Comparison of ENCODE assay signal across 8 cellular contexts in the genomic region with DNA sequence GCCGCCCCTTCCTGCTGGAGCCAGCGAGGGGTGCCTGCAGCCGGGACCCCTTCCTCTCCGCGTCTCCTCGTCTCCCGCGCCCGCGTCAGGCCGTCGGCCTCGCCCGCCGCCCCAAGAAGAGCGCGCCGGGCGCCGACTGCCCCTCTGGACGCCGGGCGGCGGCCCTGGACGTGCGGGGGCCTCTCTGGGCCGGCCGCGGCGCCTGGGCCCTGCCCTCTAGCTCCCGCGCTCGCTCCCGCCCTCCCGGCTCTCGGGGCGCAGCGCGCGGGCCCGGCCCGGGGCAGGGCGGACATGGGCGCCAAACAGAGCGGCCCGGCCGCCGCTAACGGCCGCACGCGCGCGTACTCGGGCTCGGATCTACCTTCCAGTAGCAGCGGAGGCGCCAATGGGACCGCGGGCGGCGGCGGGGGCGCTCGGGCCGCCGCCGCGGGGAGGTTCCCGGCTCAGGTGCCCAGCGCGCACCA. TPM values are rescaled to one million over a fixed set of nuclear protein-coding genes. Genes with fewer than 3 reads are reported as not detected.
DNase-seq lines count a peak whose midpoint lies in the region; ATAC-seq and TF ChIP-seq lines count a peak whose summit lies in the region.

No MANE protein-coding gene starts in this region.

- ATAC-seq in GM21367 (IDR thresholded peaks at IDR 0.05; ENCODE audit: unreplicated experiment) (peak; percentile 14), thoracic aorta (ENCODE audit: insufficient number of reproducible peaks, low FRiP score, low read depth) (no peak)

- H3K4me1 Mint-ChIP-seq in CD8-positive, alpha-beta memory T cell: peaks cover 46 to 59% (median 53%) of the 10 kb centered on the region in 3 donors
- peaks cover 48% of the 10 kb centered on the region for H3K4me1 Mint-ChIP-seq in activated CD4-positive, alpha-beta memory T cell treated with anti-CD3 and anti-CD28 coated beads for 36 hours (ENCODE audit: low read depth)

- peak overlapping the region; percentile 82 to 92 (median 88) for H3K4me3 Mint-ChIP-seq in CD8-positive, alpha-beta memory T cell
- H3K4me3 Mint-ChIP-seq in activated CD4-positive, alpha-beta memory T cell treated with anti-CD3 and anti-CD28 coated beads for 36 hours: peak overlapping the region; percentile 78

- peak in 3 of 5 donors; percentile 25 to 58 (median 26) for DNase-seq in CD8-positive, alpha-beta memory T cell
- DNase-seq in activated CD4-positive, alpha-beta memory T cell treated with anti-CD3 and anti-CD28 coated beads for 36 hours: peak; percentile 42
- DNase-seq in effector memory CD4-positive, alpha-beta T cell: peak; percentile 16 to 24 (median 16)
- no peak for DNase-seq in thoracic aorta (ENCODE audit: low spot score)
- DNase-seq in HEK293T (ENCODE audit: extremely low spot score): no peak

- H3K27me3 Mint-ChIP-seq in CD8-positive, alpha-beta memory T cell: no peaks in the 10 kb centered on the region
- H3K27me3 Mint-ChIP-seq in activated CD4-positive, alpha-beta memory T cell treated with anti-CD3 and anti-CD28 coated beads for 36 hours: no peaks in the 10 kb centered on the region

- intact Hi-C loops in activated CD4-positive, alpha-beta memory T cell treated with anti-CD3 and anti-CD28 coated beads for 36 hours (cut with micrococcal nuclease): loop anchor here (2.0 kb wide), 2 partner anchors 122 to 220 kb away; a partner anchor contains a TSS

- POLR2A ChIA-PET in CD8-positive, alpha-beta memory T cell (lab: Charles Lee): interaction anchor here (0.5 to 2.6 kb wide), 7 partner anchors 37 to 150 kb away, joined by 3 to 22 read pairs (median 5); a partner anchor contains a TSS
- POLR2A ChIA-PET in activated CD4-positive, alpha-beta memory T cell treated with anti-CD3 and anti-CD28 coated beads for 36 hours (lab: Charles Lee): interaction anchor here (1.1 kb wide), 2 partner anchors 38 to 63 kb away, joined by 5 to 7 read pairs; no protein-coding TSS in a partner anchor
- POLR2A ChIA-PET in HEK293T (lab: Yijun Ruan, JAX): interaction anchor here (0.7 kb wide), 1 partner anchor 64 kb away, joined by 3 read pairs; no protein-coding TSS in a partner anchor

- peak overlapping the region; percentile 80 for H3K27ac ChIP-seq in CD8-positive, alpha-beta memory T cell (ENCODE audit: low read depth, low read length)
- peak overlapping the region; percentile 93 for H3K27ac ChIP-seq in HUES48 (ENCODE audit: low read depth, low read length)
- H3K27ac ChIP-seq in effector memory CD4-positive, alpha-beta T cell (ENCODE audit: insufficient read depth, low read length, poor library complexity, severe bottlenecking): peak overlapping the region; percentile 83
- peak overlapping the region; percentile 93 for H3K27ac ChIP-seq in thoracic aorta

- peaks cover 3 to 18% (median 14%) of the 10 kb centered on the region in 3 donors for H3K36me3 Mint-ChIP-seq in CD8-positive, alpha-beta memory T cell
- peaks cover 6% of the 10 kb centered on the region for H3K36me3 Mint-ChIP-seq in activated CD4-positive, alpha-beta memory T cell treated with anti-CD3 and anti-CD28 coated beads for 36 hours

- peak; percentile 1 for TF ChIP-seq CTCF in thoracic aorta (IDR thresholded peaks at IDR 0.05)

- CTCF ChIA-PET in CD8-positive, alpha-beta memory T cell (lab: Charles Lee): interaction anchor here (1.3 to 1.6 kb wide), 3 partner anchors 11 to 68 kb away, joined by 3 to 7 read pairs (median 4); no protein-coding TSS in a partner anchor
- CTCF ChIA-PET in activated CD4-positive, alpha-beta memory T cell treated with anti-CD3 and anti-CD28 coated beads for 36 hours (lab: Charles Lee): interaction anchor here (0.8 to 1.9 kb wide), 2 partner anchors 9 to 38 kb away, joined by 3 to 10 read pairs; no protein-coding TSS in a partner anchor
- CTCF ChIA-PET in HEK293T (lab: Yijun Ruan, JAX): interaction anchor here (1.7 kb wide), 1 partner anchor 9 kb away, joined by 4 read pairs; no protein-coding TSS in a partner anchor

- peak overlapping the region; percentile 74; the same call in 1 of the 2 replicates for H3K9ac ChIP-seq in HUES48 (ENCODE audit: low read depth, low read length)
- H3K9ac ChIP-seq in mucosa of stomach (ENCODE audit: low read length): peak overlapping the region; percentile 79

- no peaks in the 10 kb centered on the region for H3K27me3 ChIP-seq in CD8-positive, alpha-beta memory T cell (ENCODE audit: insufficient read depth, low read length, poor library complexity, severe bottlenecking)
- no peaks in the 10 kb centered on the region for H3K27me3 ChIP-seq in HUES48 (ENCODE audit: control insufficient read depth, insufficient read depth, low read length)
- H3K27me3 ChIP-seq in effector memory CD4-positive, alpha-beta T cell (replicated peaks; ENCODE audit: control insufficient read depth, insufficient read depth, low read length, poor library complexity, severe bottlenecking): no peaks in the 10 kb centered on the region
- no peaks in the 10 kb centered on the region for H3K27me3 ChIP-seq in mucosa of stomach (ENCODE audit: control insufficient read depth, insufficient read depth, low read length)
- no peaks in the 10 kb centered on the region for H3K27me3 ChIP-seq in thoracic aorta (replicated peaks; ENCODE audit: insufficient read depth)

- H3K9me3 ChIP-seq in CD8-positive, alpha-beta memory T cell (ENCODE audit: low read length): no peaks in the 10 kb centered on the region
- H3K9me3 ChIP-seq in HUES48 (ENCODE audit: control insufficient read depth, insufficient read depth, low read length) (no peaks in the 10 kb centered on the region), mucosa of stomach (ENCODE audit: control insufficient read depth, low read length) (no peaks in the 10 kb centered on the region), thoracic aorta (no peaks in the 10 kb centered on the region)
- no peaks in the 10 kb centered on the region for H3K9me3 ChIP-seq in effector memory CD4-positive, alpha-beta T cell (ENCODE audit: control insufficient read depth, low read length)

- peaks cover 33% of the 10 kb centered on the region for H3K4me1 ChIP-seq in CD8-positive, alpha-beta memory T cell (ENCODE audit: insufficient read depth, low read length)
- peaks cover 30% of the 10 kb centered on the region for H3K4me1 ChIP-seq in HUES48 (ENCODE audit: control insufficient read depth, insufficient read depth, low read length)
- H3K4me1 ChIP-seq in effector memory CD4-positive, alpha-beta T cell (ENCODE audit: control insufficient read depth, insufficient read depth, low read length, poor library complexity, severe bottlenecking): peaks cover 11% of the 10 kb centered on the region
- peaks cover 14% of the 10 kb centered on the region for H3K4me1 ChIP-seq in mucosa of stomach (ENCODE audit: control insufficient read depth, insufficient read depth, low read length)
- H3K4me1 ChIP-seq in thoracic aorta (ENCODE audit: control insufficient read depth in 1 of 2, low read depth in 2 of 2): peaks cover 24 to 25% of the 10 kb centered on the region in 2 donors

- H3K27ac Mint-ChIP-seq in CD8-positive, alpha-beta memory T cell: peak overlapping the region in 4 of 8 donors; percentile 85 to 92 (median 88)
- peak overlapping the region; percentile 90 for H3K27ac Mint-ChIP-seq in activated CD4-positive, alpha-beta memory T cell treated with anti-CD3 and anti-CD28 coated beads for 36 hours

- H3K4me3 ChIP-seq in CD8-positive, alpha-beta memory T cell (ENCODE audit: low read length): peak overlapping the region; percentile 44
- H3K4me3 ChIP-seq in HUES48 (ENCODE audit: low read depth, low read length) (peak overlapping the region; percentile 78), mucosa of stomach (ENCODE audit: low read length) (no peak overlapping the region), thoracic aorta (peak overlapping the region; percentile 91)
- peak overlapping the region; percentile 70 for H3K4me3 ChIP-seq in effector memory CD4-positive, alpha-beta T cell (ENCODE audit: insufficient read depth, low read depth, low read length, poor library complexity, severe bottlenecking)

- H3K36me3 ChIP-seq in CD8-positive, alpha-beta memory T cell (ENCODE audit: insufficient read depth, low read length): no peaks in the 10 kb centered on the region
- H3K36me3 ChIP-seq in HUES48 (ENCODE audit: control insufficient read depth, insufficient read depth, low read length) (no peaks in the 10 kb centered on the region), mucosa of stomach (ENCODE audit: control insufficient read depth, insufficient read depth, low read length) (no peaks in the 10 kb centered on the region), thoracic aorta (no peaks in the 10 kb centered on the region)
- no peaks in the 10 kb centered on the region for H3K36me3 ChIP-seq in effector memory CD4-positive, alpha-beta T cell (ENCODE audit: control insufficient read depth, insufficient read depth, low read length)

- H3K9me3 Mint-ChIP-seq in CD8-positive, alpha-beta memory T cell: peaks cover 4 to 13% (median 9%) of the 10 kb centered on the region in 5 donors
- H3K9me3 Mint-ChIP-seq in activated CD4-positive, alpha-beta memory T cell treated with anti-CD3 and anti-CD28 coated beads for 36 hours: no peaks in the 10 kb centered on the region

TF ChIP-seq in HEK293T, 16 proteins besides CTCF, POLR2A, EP300 and RAD21 (continues in another document):
- TF ChIP-seq SUZ12 (IDR thresholded peaks at IDR 0.05) (no peak), BHLHE40 (IDR thresholded peaks at IDR 0.05; ENCODE audit: borderline replicate concordance) (no peak), FOXA1 (IDR thresholded peaks at IDR 0.05) (no peak), FOXK2 (IDR thresholded peaks at IDR 0.05) (no peak), TARDBP (IDR thresholded peaks at IDR 0.05) (no peak), ARNT (IDR thresholded peaks at IDR 0.05) (no peak), LEF1 (IDR thresholded peaks at IDR 0.05; ENCODE audit: borderline replicate concordance) (no peak), SP1 (IDR thresholded peaks at IDR 0.05) (no peak), L3MBTL2 (conservative IDR thresholded peaks at IDR 0.05) (no peak), ELF4 (IDR thresholded peaks at IDR 0.05) (no peak), FOXM1 (IDR thresholded peaks at IDR 0.05; ENCODE audit: borderline replicate concordance) (no peak), NFRKB (IDR thresholded peaks at IDR 0.05) (no peak), ZNF384 (IDR thresholded peaks at IDR 0.05) (no peak)
- TF ChIP-seq, protein P1, sequence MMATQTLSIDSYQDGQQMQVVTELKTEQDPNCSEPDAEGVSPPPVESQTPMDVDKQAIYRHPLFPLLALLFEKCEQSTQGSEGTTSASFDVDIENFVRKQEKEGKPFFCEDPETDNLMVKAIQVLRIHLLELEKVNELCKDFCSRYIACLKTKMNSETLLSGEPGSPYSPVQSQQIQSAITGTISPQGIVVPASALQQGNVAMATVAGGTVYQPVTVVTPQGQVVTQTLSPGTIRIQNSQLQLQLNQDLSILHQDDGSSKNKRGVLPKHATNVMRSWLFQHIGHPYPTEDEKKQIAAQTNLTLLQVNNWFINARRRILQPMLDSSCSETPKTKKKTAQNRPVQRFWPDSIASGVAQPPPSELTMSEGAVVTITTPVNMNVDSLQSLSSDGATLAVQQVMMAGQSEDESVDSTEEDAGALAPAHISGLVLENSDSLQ (IDR thresholded peaks at IDR 0.05): no peak

RNA-seq across cellular contexts. Expression of a gene that starts 0.7 kb away (rescaled TPM):
- 10 to 100 TPM; 12.4 to 13.6 TPM for total RNA-seq in CD8-positive, alpha-beta memory T cell
- polyA plus RNA-seq in CD8-positive, alpha-beta memory T cell: 4.2 TPM
- 10 to 100 TPM in 1 of 2 experiments, 1 to 10 TPM in 1; 9.6 to 10.5 TPM for total RNA-seq in activated CD4-positive, alpha-beta memory T cell treated with anti-CD3 and anti-CD28 coated beads for 36 hours
- total RNA-seq in thoracic aorta: 10 to 100 TPM; 20.2 to 29.4 TPM

Comparison
In these comparisons a context has a peak if more than half of its experiments do, and no peak if none do; other contexts are left out.
1. DNase-seq: peak in CD8-positive, alpha-beta memory T cell (3 of 5), activated CD4-positive, alpha-beta memory T cell treated with anti-CD3 and anti-CD28 coated beads for 36 hours (single experiment) and effector memory CD4-positive, alpha-beta T cell (3 of 3); none in thoracic aorta (single experiment) and HEK293T (single experiment).
2. Peak in every context shown above with its lines, with median percentiles within 50 percentile points of each other: H3K27ac ChIP-seq.